Comparison of ENCODE assay signal across 9 cellular contexts in genomic region chr6:97626586-97627441, GRCh38.
DNase-seq lines count a peak whose midpoint lies in the region; ATAC-seq, FAIRE-seq and TF ChIP-seq lines count a peak whose summit lies in the region.
"Had no signal": no experiment of that assay in that cellular context is flagged by ENCODE, and none has a peak within 500 bp of the region (broad histone marks: within the 10 kb centered on the region; RNA-seq: fewer than 3 reads in every experiment).

No MANE protein-coding gene starts in this region.

- H3K4me1 ChIP-seq in HepG2 (ENCODE audit: insufficient read depth, low read length) (no peaks in the 10 kb centered on the region), right lobe of liver (no peaks in the 10 kb centered on the region), Panc1 (ENCODE audit: control insufficient read depth, insufficient read depth, low read length) (no peaks in the 10 kb centered on the region), prostate gland (replicated peaks) (no peaks in the 10 kb centered on the region)
- H3K4me1 ChIP-seq: ascending aorta had no signal

- no peaks in the 10 kb centered on the region for H3K9me3 ChIP-seq in HepG2 (ENCODE audit: low read length)
- no peaks in the 10 kb centered on the region for H3K9me3 ChIP-seq in right lobe of liver
- no peaks in the 10 kb centered on the region for H3K9me3 ChIP-seq in Panc1 (ENCODE audit: control insufficient read depth, insufficient read depth, low read depth, low read length)
- H3K9me3 ChIP-seq in prostate gland, result no peaks in the 10 kb centered on the region
- H3K9me3 ChIP-seq: ascending aorta had no signal

- TF ChIP-seq RAD21 in HepG2 (CRISPR knock-in tag; IDR thresholded peaks at IDR 0.05), result no peak

- DNase-seq in HepG2 (ENCODE audit: low spot score) (no peak), right lobe of liver (no peak), Panc1 (ENCODE audit: low read depth, low spot score) (no peak), hepatic stellate cell (ENCODE audit: low spot score) (peak; percentile 8), iPS-NIHi11 (ENCODE audit: low spot score) (no peak), prostate gland (ENCODE audit: low spot score) (no peak), H54 (ENCODE audit: insufficient read length, low spot score) (no peak)

- TF ChIP-seq CTCF in HepG2 (CRISPR knock-in tag; IDR thresholded peaks at IDR 0.05) (no peak), right lobe of liver (IDR thresholded peaks at IDR 0.05) (no peak), Panc1 (IDR thresholded peaks at IDR 0.05) (no peak), prostate gland (IDR thresholded peaks at IDR 0.05) (no peak)

- no peak overlapping the region for H2AFZ ChIP-seq in HepG2 (ENCODE audit: low read length)

- H4K20me1 ChIP-seq in HepG2 (ENCODE audit: insufficient read depth, low read length), result no peaks in the 10 kb centered on the region

- intact Hi-C loops in HepG2 (cut with micrococcal nuclease; ENCODE audit: unreplicated experiment), result no loop called here
- intact Hi-C loops in right lobe of liver (cut with DNase I), result no loop called here
- intact Hi-C loops in Panc1 (cut with micrococcal nuclease; ENCODE audit: unreplicated experiment), result no loop called here
- intact Hi-C loops in prostate gland (cut with DNase I), result no loop called here

- ATAC-seq in HepG2 (no peak), right lobe of liver (no peak), Panc1 (no peak), GM18870 (IDR thresholded peaks at IDR 0.05; ENCODE audit: unreplicated experiment) (no peak)

- H3K36me3 ChIP-seq in HepG2 (replicated peaks in 1 of 2; ENCODE audit: control insufficient read depth in 1 of 2, insufficient read depth in 2 of 2, low read length in 2 of 2) (no peaks in the 10 kb centered on the region), right lobe of liver (no peaks in the 10 kb centered on the region), Panc1 (ENCODE audit: control insufficient read depth, insufficient read depth, low read length) (no peaks in the 10 kb centered on the region), prostate gland (no peaks in the 10 kb centered on the region)
- H3K36me3 ChIP-seq: ascending aorta had no signal

- CTCF ChIA-PET in HepG2 (lab: Yijun Ruan, JAX; ENCODE audit: low intra/inter-chr PET ratio, low total read pairs) (no interaction called here), Panc1 (lab: Charles Lee) (no interaction called here)

- H3K4me3 ChIP-seq in HepG2 (replicated peaks in 1 of 3; ENCODE audit: insufficient read depth in 1 of 3, low read depth in 2 of 3, low read length in 3 of 3) (no peak overlapping the region), right lobe of liver (no peak overlapping the region), Panc1 (ENCODE audit: low read depth in 2 of 2, low read length in 2 of 2) (peak overlapping the region; percentile 27 to 33), prostate gland (no peak overlapping the region)

- H3K27me3 ChIP-seq in HepG2 (ENCODE audit: control insufficient read depth in 1 of 2, insufficient read depth in 2 of 2, low read length in 2 of 2) (no peaks in the 10 kb centered on the region), right lobe of liver (no peaks in the 10 kb centered on the region), Panc1 (ENCODE audit: control insufficient read depth, insufficient read depth, low read length) (no peaks in the 10 kb centered on the region), prostate gland (replicated peaks; ENCODE audit: insufficient read depth) (no peaks in the 10 kb centered on the region)
- H3K27me3 ChIP-seq: ascending aorta had no signal

- H3K27ac ChIP-seq in HepG2 (ENCODE audit: extremely low read length, insufficient read depth, low read length) (no peak overlapping the region), right lobe of liver (no peak overlapping the region), Panc1 (ENCODE audit: low read length) (no peak overlapping the region), prostate gland (no peak overlapping the region)
- H3K27ac ChIP-seq: ascending aorta had no signal

- TF ChIP-seq EP300 in HepG2 (IDR thresholded peaks at IDR 0.05; ENCODE audit: low read depth in 2 of 2, low read length in 2 of 2), result no peak
- TF ChIP-seq EP300 in HepG2 (CRISPR knock-in tag; IDR thresholded peaks at IDR 0.05; ENCODE audit: borderline replicate concordance), result no peak

- POLR2A ChIA-PET in HepG2 (lab: Yijun Ruan, JAX), result no interaction called here
- POLR2A ChIA-PET in Panc1 (lab: Charles Lee), result no interaction called here

- no TSS peak for BruUV-seq in HepG2 (replicated peaks; lab: Mats Ljungman, UMichigan)
- BruUV-seq in Panc1 (replicated peaks; lab: Mats Ljungman, UMichigan), result no TSS peak

- no peak for TF ChIP-seq POLR2A in HepG2 (IDR thresholded peaks at IDR 0.05; ENCODE audit: insufficient read depth in 1 of 2, low read depth in 2 of 2, low read length in 2 of 2)
- TF ChIP-seq POLR2A in right lobe of liver (IDR thresholded peaks at IDR 0.05), result no peak
- TF ChIP-seq POLR2A in prostate gland (IDR thresholded peaks at IDR 0.05), result no peak
- no peak for TF ChIP-seq POLR2A in H54 (IDR thresholded peaks at IDR 0.05; ENCODE audit: low read depth, low read length)

- FAIRE-seq in HepG2 (lab: Jason Lieb, UNC) (no peak), H54 (lab: Jason Lieb, UNC) (no peak)

- H3K4me2 ChIP-seq in HepG2 (ENCODE audit: low read depth, low read length), result peak overlapping the region; percentile 11; the same call in 1 of the 2 replicates

- in situ Hi-C loops in HepG2 (cut with HindIII; ENCODE audit: extremely low pct_ligation_motif_present, low pct_unique_long_range_greater_than_20kb), result no loop called here
- in situ Hi-C loops in Panc1 (cut with HindIII; ENCODE audit: low pct_unique_long_range_greater_than_20kb, low sequenced_read_pairs), result no loop called here

- 14% methylated on average over 8 of the region's 8 CpGs for WGBS in HepG2 (ENCODE audit: low lambda C conversion rate)
- WGBS in right lobe of liver (ENCODE audit: insufficient coverage, low coverage, low lambda C conversion rate, missing lambda C conversion rate), result 48% methylated on average over 8 of the region's 8 CpGs
- 35% methylated on average over 8 of the region's 8 CpGs for WGBS in prostate gland

- no peaks in the 10 kb centered on the region for H3K79me2 ChIP-seq in HepG2 (ENCODE audit: insufficient read depth, low read length)

- no peak overlapping the region for H3K9ac ChIP-seq in HepG2 (ENCODE audit: insufficient read depth, low read depth, low read length)

TF ChIP-seq in HepG2, 621 proteins besides CTCF, POLR2A, EP300 and RAD21 (continues in another document):
- TF ChIP-seq UBTF (CRISPR knock-in tag; IDR thresholded peaks at IDR 0.05), result no peak
- TF ChIP-seq ZNF253 (CRISPR knock-in tag; IDR thresholded peaks at IDR 0.05; ENCODE audit: borderline replicate concordance), result no peak
- no peak for TF ChIP-seq ONECUT2 (CRISPR knock-in tag; IDR thresholded peaks at IDR 0.05)
- no peak for TF ChIP-seq ATM (IDR thresholded peaks at IDR 0.05; ENCODE audit: borderline replicate concordance)
- no peak for TF ChIP-seq FOXK1 (CRISPR knock-in tag; IDR thresholded peaks at IDR 0.05; ENCODE audit: borderline replicate concordance, low read depth)
- no peak for TF ChIP-seq THRA (CRISPR knock-in tag; IDR thresholded peaks at IDR 0.05; ENCODE audit: borderline replicate concordance)
- no peak for TF ChIP-seq ZNF101 (CRISPR knock-in tag; IDR thresholded peaks at IDR 0.05; ENCODE audit: borderline replicate concordance, low read depth)
- no peak for TF ChIP-seq HNF4G (IDR thresholded peaks at IDR 0.05; ENCODE audit: borderline replicate concordance, low read depth, low read length)
- TF ChIP-seq HNF4G (CRISPR knock-in tag; IDR thresholded peaks at IDR 0.05; ENCODE audit: borderline replicate concordance, low read depth), result no peak
- TF ChIP-seq ZNF44 (CRISPR knock-in tag; IDR thresholded peaks at IDR 0.05), result no peak
- no peak for TF ChIP-seq ZBTB37 (CRISPR knock-in tag; IDR thresholded peaks at IDR 0.05)
- no peak for TF ChIP-seq CEBPB (IDR thresholded peaks at IDR 0.05; ENCODE audit: borderline replicate concordance, low read depth, low read length)
- TF ChIP-seq CBX5 (CRISPR knock-in tag; IDR thresholded peaks at IDR 0.05; ENCODE audit: borderline replicate concordance), result no peak

Comparison
In these comparisons a context has a peak if more than half of its experiments do, and no peak if none do; other contexts are left out.
1. H3K4me3 ChIP-seq: peak in Panc1 (2 of 2); none in HepG2 (0 of 3), right lobe of liver (0 of 3) and prostate gland (0 of 2).